ENCODE assay signal across 1 cellular context in the genomic region with DNA sequence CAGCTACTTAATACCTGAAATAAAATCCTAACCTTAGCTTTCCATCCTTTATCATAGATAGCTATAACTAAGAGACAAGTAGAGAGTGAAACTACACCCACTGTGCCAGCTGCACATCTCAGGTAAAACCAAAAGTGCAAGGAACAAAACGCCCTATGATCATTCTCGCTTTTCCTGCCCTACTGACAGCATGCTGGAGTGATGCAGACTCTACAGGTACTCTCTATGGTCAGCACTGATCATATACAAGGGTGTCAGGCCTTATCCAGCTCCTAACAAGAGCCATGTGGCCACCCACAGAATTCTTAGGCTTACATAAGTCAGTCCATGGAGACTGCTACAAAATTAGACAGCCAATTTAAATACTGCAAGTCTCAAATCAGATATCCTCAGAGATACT.
TF ChIP-seq lines count a peak whose summit lies in the region.

No MANE protein-coding gene starts in this region.

TF ChIP-seq in WTC11, 78 proteins besides CTCF, POLR2A, EP300 and RAD21 (continued from another document):
- TF ChIP-seq NFE2L1 (CRISPR knock-in tag; IDR thresholded peaks at IDR 0.05) (no peak), ZNF317 (CRISPR knock-in tag; IDR thresholded peaks at IDR 0.05; ENCODE audit: borderline replicate concordance, low read depth) (no peak), ZNF416 (CRISPR knock-in tag; IDR thresholded peaks at IDR 0.05) (no peak), ZNF219 (CRISPR knock-in tag; IDR thresholded peaks at IDR 0.05; ENCODE audit: borderline replicate concordance) (no peak), ZBTB21 (CRISPR knock-in tag; IDR thresholded peaks at IDR 0.05; ENCODE audit: borderline replicate concordance) (no peak), ESRRA (CRISPR knock-in tag; IDR thresholded peaks at IDR 0.05; ENCODE audit: borderline replicate concordance) (no peak), FOXP1 (CRISPR knock-in tag; IDR thresholded peaks at IDR 0.05; ENCODE audit: borderline replicate concordance) (no peak), E2F5 (CRISPR knock-in tag; IDR thresholded peaks at IDR 0.05) (no peak)
- TF ChIP-seq, protein P1, sequence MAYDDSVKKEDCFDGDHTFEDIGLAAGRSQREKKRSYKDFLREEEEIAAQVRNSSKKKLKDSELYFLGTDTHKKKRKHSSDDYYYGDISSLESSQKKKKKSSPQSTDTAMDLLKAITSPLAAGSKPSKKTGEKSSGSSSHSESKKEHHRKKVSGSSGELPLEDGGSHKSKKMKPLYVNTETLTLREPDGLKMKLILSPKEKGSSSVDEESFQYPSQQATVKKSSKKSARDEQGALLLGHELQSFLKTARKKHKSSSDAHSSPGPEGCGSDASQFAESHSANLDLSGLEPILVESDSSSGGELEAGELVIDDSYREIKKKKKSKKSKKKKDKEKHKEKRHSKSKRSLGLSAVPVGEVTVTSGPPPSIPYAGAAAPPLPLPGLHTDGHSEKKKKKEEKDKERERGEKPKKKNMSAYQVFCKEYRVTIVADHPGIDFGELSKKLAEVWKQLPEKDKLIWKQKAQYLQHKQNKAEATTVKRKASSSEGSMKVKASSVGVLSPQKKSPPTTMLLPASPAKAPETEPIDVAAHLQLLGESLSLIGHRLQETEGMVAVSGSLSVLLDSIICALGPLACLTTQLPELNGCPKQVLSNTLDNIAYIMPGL (CRISPR knock-in tag; IDR thresholded peaks at IDR 0.05) = no peak
- TF ChIP-seq, protein P2, sequence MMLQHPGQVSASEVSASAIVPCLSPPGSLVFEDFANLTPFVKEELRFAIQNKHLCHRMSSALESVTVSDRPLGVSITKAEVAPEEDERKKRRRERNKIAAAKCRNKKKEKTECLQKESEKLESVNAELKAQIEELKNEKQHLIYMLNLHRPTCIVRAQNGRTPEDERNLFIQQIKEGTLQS (CRISPR knock-in tag; conservative IDR thresholded peaks at IDR 0.05) = no peak
TF ChIP-seq in WTC11: peak in this region for 0.
